In the genomic region with DNA sequence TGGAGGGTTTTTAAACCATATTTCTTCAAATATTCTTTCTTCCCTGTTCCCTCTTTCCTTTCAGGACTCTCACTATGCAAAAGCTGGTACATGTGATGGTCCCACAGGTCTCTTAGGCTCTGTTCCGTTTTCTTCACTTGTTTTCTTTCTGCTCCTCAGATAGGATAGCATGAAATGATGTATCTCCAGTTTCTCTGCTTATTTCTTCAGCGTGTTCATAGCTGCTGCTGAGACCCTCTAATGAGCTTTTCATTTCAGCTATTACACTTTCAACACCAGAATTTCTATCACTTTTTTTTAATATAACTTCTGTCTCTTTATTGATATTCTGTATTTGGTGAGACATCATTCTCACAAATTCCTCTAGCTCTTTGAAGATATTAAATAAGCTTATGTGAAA, we compare ENCODE assay signal across 27 cellular contexts.
"Had no signal": no experiment of that assay in that cellular context is flagged by ENCODE, and none has a peak within 500 bp of the region (broad histone marks: within the 10 kb centered on the region; RNA-seq: fewer than 3 reads in every experiment).

No MANE protein-coding gene starts in this region.

- H3K4me1 ChIP-seq: colonic mucosa, foreskin keratinocyte had no signal

- H3K4me3 ChIP-seq: colonic mucosa, coronary artery, dorsolateral prefrontal cortex, esophagus muscularis mucosa, esophagus squamous epithelium, gastrocnemius medialis, gastroesophageal sphincter, heart left ventricle, heart right ventricle had no signal

- H3K9me3 ChIP-seq: colonic mucosa, esophagus squamous epithelium, gastrocnemius medialis had no signal

- H3K27me3 ChIP-seq: colonic mucosa had no signal

- H3K27ac ChIP-seq: colonic mucosa, coronary artery, dorsolateral prefrontal cortex, epithelial cell of prostate, esophagus muscularis mucosa, esophagus squamous epithelium, foreskin keratinocyte, gastrocnemius medialis, gastroesophageal sphincter, heart left ventricle, heart right ventricle had no signal

- ATAC-seq: effector memory CD8-positive, alpha-beta T cell; esophagus mucosa; foreskin keratinocyte; gastrocnemius medialis; gastroesophageal sphincter; heart left ventricle; heart right ventricle had no signal

- H3K36me3 ChIP-seq: colonic mucosa, esophagus muscularis mucosa, esophagus squamous epithelium, gastrocnemius medialis, gastroesophageal sphincter, heart left ventricle had no signal

- DNase-seq: cortex of kidney; dermis blood vessel endothelial cell; effector CD4-positive, alpha-beta T cell; effector CD8-positive, alpha-beta T cell; effector memory CD4-positive, alpha-beta T cell; effector memory CD8-positive, alpha-beta T cell; endodermal cell; erythroblast; esophagus squamous epithelium; foreskin fibroblast; foreskin keratinocyte; foreskin melanocyte; gastrocnemius medialis; glutamatergic neuron; heart left ventricle; heart right ventricle had no signal

- FAIRE-seq: colon, endometrium, endothelial cell of umbilical vein, frontal cortex had no signal
